1 cellular context compared by ENCODE assay signal in the genomic region with DNA sequence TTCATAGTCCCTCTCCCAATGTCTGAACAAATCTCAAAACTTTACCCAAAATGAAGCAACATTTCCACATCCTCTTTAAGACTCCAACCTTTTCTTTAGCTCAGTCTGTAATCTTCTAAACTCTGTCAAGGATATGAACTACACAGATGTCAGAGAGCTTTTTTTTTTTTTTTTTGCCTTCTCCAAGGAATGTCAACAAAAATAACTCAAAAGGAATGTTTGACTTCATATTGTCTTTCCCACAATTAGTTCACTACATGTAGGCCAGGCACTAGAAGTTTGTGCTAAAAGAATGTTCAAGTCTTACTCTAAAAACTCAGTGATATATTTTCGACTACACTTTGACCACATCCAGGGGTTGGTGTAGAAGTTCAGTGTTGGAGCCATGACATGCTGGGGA.
TF ChIP-seq lines count a peak whose summit lies in the region.

No MANE protein-coding gene starts in this region.

TF ChIP-seq in IMR-90, 13 proteins besides CTCF, POLR2A, EP300 and RAD21:
- TF ChIP-seq CEBPB (IDR thresholded peaks at IDR 0.05; ENCODE audit: low read depth, low read length) (no peak), MXI1 (IDR thresholded peaks at IDR 0.05; ENCODE audit: borderline replicate concordance, low read depth, low read length) (no peak), MAFK (IDR thresholded peaks at IDR 0.05; ENCODE audit: low read depth, low read length) (no peak), NFE2L2 (IDR thresholded peaks at IDR 0.05; ENCODE audit: low read depth, low read length) (no peak), MAZ (IDR thresholded peaks at IDR 0.05; ENCODE audit: borderline replicate concordance, low read depth, low read length) (no peak), BHLHE40 (IDR thresholded peaks at IDR 0.05; ENCODE audit: low read depth, low read length) (no peak), FOS (IDR thresholded peaks at IDR 0.05; ENCODE audit: low read depth, low read length) (no peak), RFX5 (IDR thresholded peaks at IDR 0.05; ENCODE audit: low read depth, low read length) (no peak), SMC3 (IDR thresholded peaks at IDR 0.05; ENCODE audit: low read depth, low read length) (no peak), RCOR1 (IDR thresholded peaks at IDR 0.05; ENCODE audit: insufficient replicate concordance, low read length) (no peak)
TF ChIP-seq in IMR-90: peak in this region for 0.
